ENCODE assay signal across 15 cellular contexts in genomic region chr17:51435171-51435552, GRCh38.
DNase-seq lines count a peak whose midpoint lies in the region; ATAC-seq lines count a peak whose summit lies in the region.
"Had no signal": no experiment of that assay in that cellular context is flagged by ENCODE, and none has a peak within 500 bp of the region (broad histone marks: within the 10 kb centered on the region; RNA-seq: fewer than 3 reads in every experiment).

No MANE protein-coding gene starts in this region.

- no peaks in the 10 kb centered on the region for H3K36me3 ChIP-seq in CD4-positive, alpha-beta memory T cell (ENCODE audit: insufficient read depth, low read length)
- no peaks in the 10 kb centered on the region for H3K36me3 ChIP-seq in iPS-20b (ENCODE audit: insufficient read depth, low read depth, low read length)
- no peaks in the 10 kb centered on the region for H3K36me3 ChIP-seq in CD8-positive, alpha-beta memory T cell (ENCODE audit: insufficient read depth, low read length)
- H3K36me3 ChIP-seq: right atrium auricular region had no signal

- H3K4me3 ChIP-seq in CD4-positive, alpha-beta memory T cell (ENCODE audit: low read length in 2 of 2) = peak overlapping the region in 1 of 2 donors; percentile 20
- H3K4me3 ChIP-seq in iPS-20b (ENCODE audit: low read length) = no peak overlapping the region
- H3K4me3 ChIP-seq in CD8-positive, alpha-beta memory T cell (ENCODE audit: low read length) = no peak overlapping the region
- H3K4me3 ChIP-seq: right atrium auricular region had no signal

- POLR2A ChIA-PET in CD4-positive, alpha-beta memory T cell (lab: Charles Lee; ENCODE audit: partially characterized antibody) = no interaction called here
- POLR2A ChIA-PET in CD8-positive, alpha-beta memory T cell (lab: Charles Lee) = no interaction called here

- H3K27me3 Mint-ChIP-seq in activated T-cell treated with anti-CD3 and anti-CD28 coated beads, Interleukin-2, amount 50 U/mL, for 24 hours = no peaks in the 10 kb centered on the region
- no peaks in the 10 kb centered on the region for H3K27me3 Mint-ChIP-seq in CD4-positive, alpha-beta memory T cell
- H3K27me3 Mint-ChIP-seq in CD8-positive, alpha-beta memory T cell = peaks cover 10 to 23% of the 10 kb centered on the region in 2 donors

- peaks cover 62% of the 10 kb centered on the region for H3K4me1 ChIP-seq in CD4-positive, alpha-beta memory T cell (ENCODE audit: insufficient read depth, low read length)
- no peaks in the 10 kb centered on the region; the same call in 1 of the 2 replicates for H3K4me1 ChIP-seq in iPS-20b (ENCODE audit: insufficient read depth, low read length)
- H3K4me1 ChIP-seq in CD8-positive, alpha-beta memory T cell (ENCODE audit: insufficient read depth, low read length) = peaks cover 31% of the 10 kb centered on the region
- H3K4me1 ChIP-seq: right atrium auricular region had no signal

- ATAC-seq in GM19395 (IDR thresholded peaks at IDR 0.05; ENCODE audit: unreplicated experiment) = no peak
- ATAC-seq: activated CD8-positive, alpha-beta T cell treated with anti-CD3 and anti-CD28 coated beads for 36 hours had no signal

- H3K4me3 Mint-ChIP-seq in activated T-cell treated with anti-CD3 and anti-CD28 coated beads, Interleukin-2, amount 50 U/mL, for 24 hours = no peak overlapping the region
- peak overlapping the region; percentile 7 to 87 (median 75) for H3K4me3 Mint-ChIP-seq in CD4-positive, alpha-beta memory T cell
- H3K4me3 Mint-ChIP-seq in CD8-positive, alpha-beta memory T cell = peak overlapping the region in 2 of 7 donors; percentile 12 to 65
- H3K4me3 Mint-ChIP-seq: activated CD8-positive, alpha-beta T cell treated with anti-CD3 and anti-CD28 coated beads for 36 hours; brain; HFFc6 had no signal

- 0 out of 2 replicates have a peak overlapping the region, but pooled peaks have one; percentile 42 for H3K9ac ChIP-seq in iPS-20b (ENCODE audit: low read depth, low read length)

- intact Hi-C loops in CD4-positive, alpha-beta memory T cell (cut with micrococcal nuclease) = loop anchor here (1.0 kb wide), 1 partner anchor 64 kb away; no protein-coding TSS in a partner anchor

- DNase-seq in activated T-cell treated with anti-CD3 and anti-CD28 coated beads, Interleukin-2, amount 50 U/mL, for 24 hours = no peak
- DNase-seq in activated T-cell treated with anti-CD3 and anti-CD28 coated beads, Interleukin-2, amount 50 U/mL, for 1 hour = no peak
- DNase-seq in CD4-positive, alpha-beta memory T cell = peak in 2 of 5 donors; percentile 22 to 63
- DNase-seq in activated CD4-positive, CD25-positive, alpha-beta regulatory T cell treated with anti-CD3 and anti-CD28 coated beads, Interleukin-2, amount 50 U/mL, for 72 hours = peak; percentile 35
- no peak for DNase-seq in CD8-positive, alpha-beta memory T cell
- DNase-seq in T1000 (lab: John Stamatoyannopoulos, UW) = no peak
- DNase-seq: HFFc6, midbrain, NCI-H226 had no signal

- H3K9me3 Mint-ChIP-seq in activated T-cell treated with anti-CD3 and anti-CD28 coated beads, Interleukin-2, amount 50 U/mL, for 24 hours = no peaks in the 10 kb centered on the region
- H3K9me3 Mint-ChIP-seq in CD4-positive, alpha-beta memory T cell = no peaks in the 10 kb centered on the region
- no peaks in the 10 kb centered on the region for H3K9me3 Mint-ChIP-seq in CD8-positive, alpha-beta memory T cell
- H3K9me3 Mint-ChIP-seq: activated CD8-positive, alpha-beta T cell treated with anti-CD3 and anti-CD28 coated beads for 36 hours had no signal

- no peaks in the 10 kb centered on the region for H3K9me3 ChIP-seq in CD4-positive, alpha-beta memory T cell (ENCODE audit: control insufficient read depth in 1 of 2, low read length in 2 of 2)
- H3K9me3 ChIP-seq in iPS-20b (ENCODE audit: insufficient read depth, low read depth, low read length) = 0 out of 2 replicates have a peak, but pooled peaks cover 2% of the 10 kb centered on the region
- no peaks in the 10 kb centered on the region for H3K9me3 ChIP-seq in CD8-positive, alpha-beta memory T cell (ENCODE audit: low read length)
- H3K9me3 ChIP-seq: right atrium auricular region had no signal

- peak overlapping the region; percentile 53 for H3K27ac Mint-ChIP-seq in activated T-cell treated with anti-CD3 and anti-CD28 coated beads, Interleukin-2, amount 50 U/mL, for 24 hours
- H3K27ac Mint-ChIP-seq in CD4-positive, alpha-beta memory T cell = peak overlapping the region; percentile 54 to 93 (median 74)
- H3K27ac Mint-ChIP-seq in CD8-positive, alpha-beta memory T cell = peak overlapping the region in 2 of 8 donors; percentile 10 to 74
- H3K27ac Mint-ChIP-seq: activated CD8-positive, alpha-beta T cell treated with anti-CD3 and anti-CD28 coated beads for 36 hours; brain; HFFc6 had no signal

- peaks cover 39% of the 10 kb centered on the region for H3K4me1 Mint-ChIP-seq in activated T-cell treated with anti-CD3 and anti-CD28 coated beads, Interleukin-2, amount 50 U/mL, for 24 hours (ENCODE audit: low read depth)
- H3K4me1 Mint-ChIP-seq in CD4-positive, alpha-beta memory T cell = peaks cover 32 to 67% (median 47%) of the 10 kb centered on the region in 4 donors
- peaks cover 0 to 35% (median 16%) of the 10 kb centered on the region in 3 donors for H3K4me1 Mint-ChIP-seq in CD8-positive, alpha-beta memory T cell

- H3K36me3 Mint-ChIP-seq in activated T-cell treated with anti-CD3 and anti-CD28 coated beads, Interleukin-2, amount 50 U/mL, for 24 hours (ENCODE audit: low read depth) = no peaks in the 10 kb centered on the region
- no peaks in the 10 kb centered on the region for H3K36me3 Mint-ChIP-seq in CD4-positive, alpha-beta memory T cell
- no peaks in the 10 kb centered on the region for H3K36me3 Mint-ChIP-seq in CD8-positive, alpha-beta memory T cell
- H3K36me3 Mint-ChIP-seq: brain had no signal

- CTCF ChIA-PET in CD4-positive, alpha-beta memory T cell (lab: Charles Lee; ENCODE audit: partially characterized antibody) = interaction anchor here (1.1 to 2.5 kb wide), 12 partner anchors 9 to 199 kb away, joined by 3 to 21 read pairs (median 5); no protein-coding TSS in a partner anchor
- CTCF ChIA-PET in CD8-positive, alpha-beta memory T cell (lab: Charles Lee) = interaction anchor here (1.4 kb wide), 1 partner anchor 30 kb away, joined by 3 read pairs; no protein-coding TSS in a partner anchor

- peak overlapping the region; percentile 15 for H3K27ac ChIP-seq in CD4-positive, alpha-beta memory T cell (ENCODE audit: low read depth, low read length)
- no peak overlapping the region for H3K27ac ChIP-seq in iPS-20b (ENCODE audit: low read length)
- H3K27ac ChIP-seq in CD8-positive, alpha-beta memory T cell (ENCODE audit: low read depth, low read length) = no peak overlapping the region
- H3K27ac ChIP-seq: right atrium auricular region had no signal

- H3K27me3 ChIP-seq in CD4-positive, alpha-beta memory T cell (ENCODE audit: insufficient read depth, low read length) = no peaks in the 10 kb centered on the region
- H3K27me3 ChIP-seq in iPS-20b (ENCODE audit: insufficient read depth, low read length) = no peaks in the 10 kb centered on the region
- H3K27me3 ChIP-seq in CD8-positive, alpha-beta memory T cell (ENCODE audit: insufficient read depth, low read length, poor library complexity, severe bottlenecking) = no peaks in the 10 kb centered on the region
- H3K27me3 ChIP-seq: dorsolateral prefrontal cortex, right atrium auricular region had no signal
